Comparison of ENCODE assay signal across 11 cellular contexts in genomic region chr19:45074744-45075143, GRCh38. TPM values are rescaled to one million over a fixed set of nuclear protein-coding genes. Genes with fewer than 3 reads are reported as not detected.
DNase-seq lines count a peak whose midpoint lies in the region; ATAC-seq lines count a peak whose summit lies in the region.
"Had no signal": no experiment of that assay in that cellular context is flagged by ENCODE, and none has a peak within 500 bp of the region (broad histone marks: within the 10 kb centered on the region; RNA-seq: fewer than 3 reads in every experiment).

No MANE protein-coding gene starts in this region.

- H3K36me3 ChIP-seq in CD4-positive, CD25-positive, alpha-beta regulatory T cell (ENCODE audit: control insufficient read depth, insufficient read depth, low read length): peaks cover 12% of the 10 kb centered on the region
- H3K36me3 ChIP-seq in HUES64 (ENCODE audit: insufficient read depth, low read length) (peaks cover 32% of the 10 kb centered on the region), SJCRH30 (peaks cover 6% of the 10 kb centered on the region; the same call in 1 of the 2 replicates)
- H3K36me3 ChIP-seq in naive thymus-derived CD4-positive, alpha-beta T cell (ENCODE audit: control insufficient read depth in 2 of 3, insufficient read depth in 3 of 3, low read length in 3 of 3): peaks cover 0 to 31% (median 5%) of the 10 kb centered on the region in 3 experiments

- CTCF ChIA-PET in naive thymus-derived CD4-positive, alpha-beta T cell (lab: Charles Lee): interaction anchor here (1.0 to 1.1 kb wide), 2 partner anchors 15 to 30 kb away, joined by 3 read pairs; no protein-coding TSS in a partner anchor

- H3K9ac ChIP-seq in HUES64 (ENCODE audit: low read depth, low read length): no peak overlapping the region

- intact Hi-C loops in naive thymus-derived CD4-positive, alpha-beta T cell (cut with micrococcal nuclease): loop anchor here (5.0 kb wide), 2 partner anchors 72 to 103 kb away; partner anchors contain the start of genes RELB (in 2 of the 2), BLOC1S3 (in 1 of the 2) and TRAPPC6A (in 1 of the 2)

- no peak for ATAC-seq in CD4-positive, CD25-positive, alpha-beta regulatory T cell (ENCODE audit: low read depth in 2 of 2)
- no peak for ATAC-seq in central memory CD8-positive, alpha-beta T cell (replicated peaks; ENCODE audit: extremely low read depth, poor library complexity, severe bottlenecking)
- no peak for ATAC-seq in naive thymus-derived CD4-positive, alpha-beta T cell
- no peak for ATAC-seq in HG03378 (IDR thresholded peaks at IDR 0.05; ENCODE audit: unreplicated experiment)
- no peak for ATAC-seq in HG03432 (IDR thresholded peaks at IDR 0.05; ENCODE audit: unreplicated experiment)

- 40% methylated on average over 7 of the region's 7 CpGs for WGBS in HUES64

- H3K27me3 ChIP-seq in CD4-positive, CD25-positive, alpha-beta regulatory T cell (ENCODE audit: control insufficient read depth, insufficient read depth, low read length): no peaks in the 10 kb centered on the region
- H3K27me3 ChIP-seq in HUES64 (ENCODE audit: insufficient read depth, low read length) (no peaks in the 10 kb centered on the region), SJCRH30 (no peaks in the 10 kb centered on the region)
- H3K27me3 ChIP-seq in naive thymus-derived CD4-positive, alpha-beta T cell (ENCODE audit: control insufficient read depth in 2 of 2, insufficient read depth in 2 of 2, low read length in 2 of 2): no peaks in the 10 kb centered on the region

- no peaks in the 10 kb centered on the region for H3K9me3 Mint-ChIP-seq in CD4-positive, CD25-positive, alpha-beta regulatory T cell
- H3K9me3 Mint-ChIP-seq in central memory CD8-positive, alpha-beta T cell: no peaks in the 10 kb centered on the region
- no peaks in the 10 kb centered on the region for H3K9me3 Mint-ChIP-seq in naive thymus-derived CD4-positive, alpha-beta T cell

- H3K27me3 Mint-ChIP-seq in CD4-positive, CD25-positive, alpha-beta regulatory T cell: no peaks in the 10 kb centered on the region
- H3K27me3 Mint-ChIP-seq in central memory CD8-positive, alpha-beta T cell: no peaks in the 10 kb centered on the region
- H3K27me3 Mint-ChIP-seq in naive thymus-derived CD4-positive, alpha-beta T cell: no peaks in the 10 kb centered on the region

- POLR2A ChIA-PET in naive thymus-derived CD4-positive, alpha-beta T cell (lab: Charles Lee): interaction anchor here (0.5 to 1.3 kb wide), 2 partner anchors 17 to 42 kb away, joined by 4 to 6 read pairs; no protein-coding TSS in a partner anchor

- no peaks in the 10 kb centered on the region for H3K9me3 ChIP-seq in CD4-positive, CD25-positive, alpha-beta regulatory T cell (ENCODE audit: control insufficient read depth in 2 of 2, low read length in 2 of 2)
- H3K9me3 ChIP-seq in HUES64 (ENCODE audit: insufficient read depth, low read depth, low read length): no peaks in the 10 kb centered on the region
- H3K9me3 ChIP-seq in naive thymus-derived CD4-positive, alpha-beta T cell (ENCODE audit: control insufficient read depth in 2 of 3, low read length in 3 of 3): no peaks in the 10 kb centered on the region
- H3K9me3 ChIP-seq in SJCRH30 (replicated peaks): no peaks in the 10 kb centered on the region

- H3K27ac ChIP-seq in CD4-positive, CD25-positive, alpha-beta regulatory T cell (ENCODE audit: insufficient read depth, low read length, poor library complexity, severe bottlenecking): peak overlapping the region; percentile 41
- H3K27ac ChIP-seq in HUES64 (ENCODE audit: low read depth, low read length) (peak overlapping the region; percentile 48; the same call in 1 of the 2 replicates), SJCRH30 (no peak overlapping the region)
- peak overlapping the region; percentile 21 for H3K27ac ChIP-seq in naive thymus-derived CD4-positive, alpha-beta T cell (ENCODE audit: low read depth, low read length)

- H3K36me3 Mint-ChIP-seq in CD4-positive, CD25-positive, alpha-beta regulatory T cell: peaks cover 3% of the 10 kb centered on the region
- peaks cover 21% of the 10 kb centered on the region for H3K36me3 Mint-ChIP-seq in central memory CD8-positive, alpha-beta T cell (ENCODE audit: insufficient read depth)
- peaks cover 0 to 8% (median 0%) of the 10 kb centered on the region in 5 donors for H3K36me3 Mint-ChIP-seq in naive thymus-derived CD4-positive, alpha-beta T cell

- H3K4me1 Mint-ChIP-seq in CD4-positive, CD25-positive, alpha-beta regulatory T cell: peaks cover 6 to 37% (median 21%) of the 10 kb centered on the region in 4 donors
- peaks cover 35% of the 10 kb centered on the region for H3K4me1 Mint-ChIP-seq in central memory CD8-positive, alpha-beta T cell
- peaks cover 18 to 27% (median 26%) of the 10 kb centered on the region in 7 donors for H3K4me1 Mint-ChIP-seq in naive thymus-derived CD4-positive, alpha-beta T cell

- H3K4me3 ChIP-seq in CD4-positive, CD25-positive, alpha-beta regulatory T cell (ENCODE audit: low read depth, low read length): no peak overlapping the region
- peak overlapping the region; percentile 77 for H3K4me3 ChIP-seq in HUES64 (ENCODE audit: low read length)
- no peak overlapping the region for H3K4me3 ChIP-seq in naive thymus-derived CD4-positive, alpha-beta T cell (ENCODE audit: low read length)
- H3K4me3 ChIP-seq in SJCRH30: no peak overlapping the region

- DNase-seq in CD4-positive, CD25-positive, alpha-beta regulatory T cell: no peak
- no peak for DNase-seq in central memory CD8-positive, alpha-beta T cell (ENCODE audit: low spot score in 2 of 2)
- no peak for DNase-seq in naive thymus-derived CD4-positive, alpha-beta T cell
- DNase-seq in SJCRH30 (no peak), NCI-H1417 treated with DMSO at 0.1 percent for 48 hours (lab: John Stamatoyannopoulos, UW) (no peak)
- DNase-seq: cortex of kidney, HCEC 1CT, T1000 had no signal

- H3K4me3 Mint-ChIP-seq in CD4-positive, CD25-positive, alpha-beta regulatory T cell: peak overlapping the region; percentile 71 to 86 (median 80)
- H3K4me3 Mint-ChIP-seq in central memory CD8-positive, alpha-beta T cell: peak overlapping the region; percentile 80
- peak overlapping the region in 8 of 10 donors; percentile 11 to 86 (median 44) for H3K4me3 Mint-ChIP-seq in naive thymus-derived CD4-positive, alpha-beta T cell

- peaks cover 35% of the 10 kb centered on the region for H3K4me1 ChIP-seq in CD4-positive, CD25-positive, alpha-beta regulatory T cell (ENCODE audit: control insufficient read depth, insufficient read depth, low read length, poor library complexity, severe bottlenecking)
- H3K4me1 ChIP-seq in HUES64 (ENCODE audit: insufficient read depth, low read length) (peaks cover 31% of the 10 kb centered on the region), SJCRH30 (no peaks in the 10 kb centered on the region)
- peaks cover 22 to 24% of the 10 kb centered on the region in 2 donors for H3K4me1 ChIP-seq in naive thymus-derived CD4-positive, alpha-beta T cell (ENCODE audit: control insufficient read depth in 2 of 2, insufficient read depth in 2 of 2, low read length in 2 of 2)

- H3K27ac Mint-ChIP-seq in CD4-positive, CD25-positive, alpha-beta regulatory T cell: peak overlapping the region; percentile 7 to 83 (median 74)
- no peak overlapping the region for H3K27ac Mint-ChIP-seq in central memory CD8-positive, alpha-beta T cell (ENCODE audit: low read depth)
- peak overlapping the region in 6 of 9 donors; percentile 1 to 79 (median 48) for H3K27ac Mint-ChIP-seq in naive thymus-derived CD4-positive, alpha-beta T cell

RNA-seq across cellular contexts. Expression of gene ZNF296, which starts 1.5 kb away (rescaled TPM):
- total RNA-seq in CD4-positive, CD25-positive, alpha-beta regulatory T cell: 3.0 TPM
- polyA plus RNA-seq in CD4-positive, CD25-positive, alpha-beta regulatory T cell: 1 to 10 TPM; 1.8 to 2.5 (median 2.0) TPM
- 5.6 TPM for polyA plus RNA-seq in HUES64 (2013, experiment 1 of 2)
- polyA plus RNA-seq in HUES64 (2013, experiment 2 of 2): 5.3 TPM
- total RNA-seq in naive thymus-derived CD4-positive, alpha-beta T cell: 1 to 10 TPM in 3 of 5 experiments, under 1 TPM in 2; 0.57 to 3.6 (median 2.2) TPM
- polyA plus RNA-seq in naive thymus-derived CD4-positive, alpha-beta T cell: 1 to 10 TPM; 1.1 to 1.2 TPM
- not detected in 2 replicates for total RNA-seq in SJCRH30 (2014; rRNA removed; shearing (Covaris generic))

RNA-seq across cellular contexts. Expression of gene GEMIN7, which starts 4.3 kb away (rescaled TPM):
- total RNA-seq in CD4-positive, CD25-positive, alpha-beta regulatory T cell: 6.6 TPM
- polyA plus RNA-seq in CD4-positive, CD25-positive, alpha-beta regulatory T cell: 10 to 100 TPM; 64.6 to 93.1 (median 79.7) TPM
- 42.7 TPM for polyA plus RNA-seq in HUES64 (2013, experiment 1 of 2)
- polyA plus RNA-seq in HUES64 (2013, experiment 2 of 2): 45.1 TPM
- 10 to 100 TPM in 4 of 5 experiments, 1 to 10 TPM in 1; 4.9 to 31.6 (median 16.6) TPM for total RNA-seq in naive thymus-derived CD4-positive, alpha-beta T cell
- 10 to 100 TPM; 46.3 to 65.5 TPM for polyA plus RNA-seq in naive thymus-derived CD4-positive, alpha-beta T cell
- 37.3 and 37.9 TPM in 2 replicates for total RNA-seq in SJCRH30 (2014; rRNA removed; shearing (Covaris generic))

RNA-seq across cellular contexts. Expression of gene PPP1R37, which starts 18.2 kb away (rescaled TPM):
- 17.4 TPM for total RNA-seq in CD4-positive, CD25-positive, alpha-beta regulatory T cell
- polyA plus RNA-seq in CD4-positive, CD25-positive, alpha-beta regulatory T cell: 1 to 10 TPM in 1 of 4 donors, under 1 TPM in 3; 0.61 to 1.0 (median 0.65) TPM
- 16.3 TPM for polyA plus RNA-seq in HUES64 (2013, experiment 1 of 2)
- 14.6 TPM for polyA plus RNA-seq in HUES64 (2013, experiment 2 of 2)
- 10 to 100 TPM; 20.0 to 28.3 (median 21.9) TPM for total RNA-seq in naive thymus-derived CD4-positive, alpha-beta T cell
- polyA plus RNA-seq in naive thymus-derived CD4-positive, alpha-beta T cell: 1 to 10 TPM; 1.4 to 1.5 TPM
- total RNA-seq in SJCRH30 (2014; rRNA removed; shearing (Covaris generic)): 19.4 and 20.0 TPM in 2 replicates

RNA-seq across cellular contexts. Expression of gene CLASRP, which starts 35.9 kb away (rescaled TPM):
- 189 TPM for total RNA-seq in CD4-positive, CD25-positive, alpha-beta regulatory T cell
- polyA plus RNA-seq in CD4-positive, CD25-positive, alpha-beta regulatory T cell: 1 to 10 TPM; 3.9 to 4.9 (median 4.3) TPM
- polyA plus RNA-seq in HUES64 (2013, experiment 1 of 2): 37.6 TPM
- 32.8 TPM for polyA plus RNA-seq in HUES64 (2013, experiment 2 of 2)
- 100 to 1,000 TPM in 4 of 5 experiments, 10 to 100 TPM in 1; 94.7 to 185 (median 163) TPM for total RNA-seq in naive thymus-derived CD4-positive, alpha-beta T cell
- polyA plus RNA-seq in naive thymus-derived CD4-positive, alpha-beta T cell: 10 to 100 TPM in 1 of 2 donors, 1 to 10 TPM in 1; 3.6 to 10.8 TPM
- total RNA-seq in SJCRH30 (2014; rRNA removed; shearing (Covaris generic)): 26.4 and 39.8 TPM in 2 replicates
